16 cellular contexts compared by ENCODE assay signal in the genomic region with DNA sequence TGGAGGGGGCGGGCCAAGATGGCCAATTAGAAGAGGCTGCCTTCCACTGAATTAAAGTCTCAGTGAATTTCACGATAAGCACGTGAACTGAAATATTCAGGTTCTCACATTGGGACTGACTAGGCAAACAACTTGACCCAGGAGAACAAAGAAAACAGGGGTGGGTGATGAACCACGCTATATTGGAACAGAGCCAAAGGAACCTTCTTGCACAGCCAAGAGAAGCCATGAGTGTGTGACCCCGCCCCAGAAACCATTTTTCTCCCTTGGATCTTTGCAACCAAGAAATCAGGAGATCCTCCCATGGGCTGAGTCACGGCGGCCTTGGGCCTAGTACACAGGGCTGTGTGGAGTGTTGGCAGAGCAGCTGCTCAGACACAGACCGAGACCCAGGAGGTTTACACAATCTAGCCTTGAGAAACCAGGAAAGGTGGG. TPM values are rescaled to one million over a fixed set of nuclear protein-coding genes. Genes with fewer than 3 reads are reported as not detected.
DNase-seq lines count a peak whose midpoint lies in the region; ATAC-seq and TF ChIP-seq lines count a peak whose summit lies in the region.
"Had no signal": no experiment of that assay in that cellular context is flagged by ENCODE, and none has a peak within 500 bp of the region (broad histone marks: within the 10 kb centered on the region; RNA-seq: fewer than 3 reads in every experiment).

No MANE protein-coding gene starts in this region.

- H3K9me3 ChIP-seq in right lobe of liver, result no peaks in the 10 kb centered on the region
- H3K9me3 ChIP-seq in vagina, result no peaks in the 10 kb centered on the region

- peak overlapping the region in 2 of 3 donors; percentile 8 to 54 for H3K27ac ChIP-seq in right lobe of liver
- H3K27ac ChIP-seq in vagina, result peak overlapping the region; percentile 9

- H3K4me3 ChIP-seq in right lobe of liver (no peak overlapping the region), vagina (no peak overlapping the region)

- H3K27me3 ChIP-seq in right lobe of liver (no peaks in the 10 kb centered on the region), vagina (no peaks in the 10 kb centered on the region)

- DNase-seq in Right ventricle myocardium inferior (ENCODE audit: missing footprints) (no peak), cardiac septum (ENCODE audit: low spot score) (no peak), dermis blood vessel endothelial cell (peak; percentile 98), right lobe of liver (peak in 1 of 3 donors; percentile 58), vagina (ENCODE audit: extremely low spot score in 2 of 2) (no peak), UCSD-AML1 (lab: John Stamatoyannopoulos, UW; ENCODE audit: unreplicated experiment) (no peak)
- DNase-seq: activated CD8-positive, alpha-beta memory T cell treated with anti-CD3 and anti-CD28 coated beads, Interleukin-2, amount 50 U/mL, for 48 hours; AML-193; EL; KG1; NCI-H345; stimulated activated CD4-positive, alpha-beta T cell treated with anti-CD3 and anti-CD28 coated beads, Interleukin-4, amount 100 ng/mL, for 1 hour; stimulated activated naive CD4-positive, alpha-beta T cell treated with Interleukin-2 at 50 U/mL for 16 hours had no signal

- no peaks in the 10 kb centered on the region for H3K4me1 ChIP-seq in right lobe of liver
- no peaks in the 10 kb centered on the region for H3K4me1 ChIP-seq in vagina

- TF ChIP-seq CTCF in right lobe of liver (IDR thresholded peaks at IDR 0.05) (no peak), vagina (IDR thresholded peaks at IDR 0.05) (no peak)

- ATAC-seq in Right ventricle myocardium inferior (peak; percentile 36), right lobe of liver (peak; percentile 54 to 79 (median 70)), GM21528 (IDR thresholded peaks at IDR 0.05; ENCODE audit: low FRiP score, unreplicated experiment) (no peak), HG03565 (IDR thresholded peaks at IDR 0.05; ENCODE audit: unreplicated experiment) (no peak)

- H3K36me3 ChIP-seq in right lobe of liver, result no peaks in the 10 kb centered on the region
- H3K36me3 ChIP-seq in vagina, result no peaks in the 10 kb centered on the region

- 44% methylated on average over 5 of the region's 8 CpGs for WGBS in right lobe of liver (ENCODE audit: insufficient coverage, low coverage, low lambda C conversion rate, missing lambda C conversion rate)

- intact Hi-C loops in Right ventricle myocardium inferior (cut with DNase I), result loop anchor here (1.0 kb wide), 1 partner anchor 23 kb away; no protein-coding TSS in a partner anchor
- intact Hi-C loops in cardiac septum (cut with DNase I), result loop anchor here (1.0 kb wide), 3 partner anchors 21 to 52 kb away; no protein-coding TSS in a partner anchor
- intact Hi-C loops in right lobe of liver (cut with DNase I), result no loop called here
- intact Hi-C loops in vagina (cut with DNase I), result no loop called here

- TF ChIP-seq POLR2A in right lobe of liver (IDR thresholded peaks at IDR 0.05), result no peak
- TF ChIP-seq POLR2A in vagina (IDR thresholded peaks at IDR 0.05), result no peak

RNA-seq across cellular contexts. Expression of a gene that starts 36.8 kb away (rescaled TPM):
- not detected for total RNA-seq in Right ventricle myocardium inferior
- total RNA-seq in cardiac septum, result not detected
- total RNA-seq in dermis blood vessel endothelial cell, result not detected in 2 replicates
- total RNA-seq in right lobe of liver, result not detected
- not detected for total RNA-seq in vagina
- total RNA-seq: osteoblast had no signal

RNA-seq across cellular contexts. Expression of a gene that starts 40.1 kb away (rescaled TPM):
- total RNA-seq in Right ventricle myocardium inferior, result 108 TPM
- 84.4 TPM for total RNA-seq in cardiac septum
- 55.0 and 77.7 TPM in 2 replicates for total RNA-seq in dermis blood vessel endothelial cell
- total RNA-seq in right lobe of liver, result 10 to 100 TPM; 18.9 to 30.5 (median 22.5) TPM
- total RNA-seq in vagina, result 39.8 TPM

RNA-seq across cellular contexts. Expression of a gene that starts 52.6 kb away (rescaled TPM):
- 8.3 TPM for total RNA-seq in Right ventricle myocardium inferior
- total RNA-seq in cardiac septum, result 3.9 TPM
- 1.8 and 2.6 TPM in 2 replicates for total RNA-seq in dermis blood vessel endothelial cell
- total RNA-seq in right lobe of liver, result 1 to 10 TPM in 1 of 6 experiments, under 1 TPM in 5; 0.50 to 1.2 (median 0.63) TPM
- total RNA-seq in vagina, result 35.8 TPM

Comparison
In these comparisons a context has a peak if more than half of its experiments do, and no peak if none do; other contexts are left out.
1. ATAC-seq: peak in Right ventricle myocardium inferior (single experiment) and right lobe of liver (4 of 4); none in GM21528 (single experiment) and HG03565 (single experiment).
2. intact Hi-C loops: an anchor here in Right ventricle myocardium inferior (1.0 kb wide) and cardiac septum (1.0 kb wide); none called in right lobe of liver and vagina.